In genomic region chr1:223341111-223341510, GRCh38 we compare ENCODE assay signal across 14 cellular contexts. TPM values are rescaled to one million over a fixed set of nuclear protein-coding genes. Genes with fewer than 3 reads are reported as not detected.
DNase-seq lines count a peak whose midpoint lies in the region; ATAC-seq and TF ChIP-seq lines count a peak whose summit lies in the region.
"Had no signal": no experiment of that assay in that cellular context is flagged by ENCODE, and none has a peak within 500 bp of the region (broad histone marks: within the 10 kb centered on the region; RNA-seq: fewer than 3 reads in every experiment).

No MANE protein-coding gene starts in this region.

- no peak overlapping the region for H3K4ac ChIP-seq in H9 (ENCODE audit: low read depth, low read length)

- H3K27ac ChIP-seq in H9 (ENCODE audit: insufficient read length, low read depth, low read length), result no peak overlapping the region

- H3K23me2 ChIP-seq in H9 (ENCODE audit: insufficient read length, low read depth, low read length, poor library complexity, severe bottlenecking), result no peaks in the 10 kb centered on the region

- no peak overlapping the region for H3K4me3 ChIP-seq in epithelial cell of esophagus (ENCODE audit: low read length)

- H3K79me1 ChIP-seq in H9 (ENCODE audit: insufficient read depth, low read depth, low read length, poor library complexity, severe bottlenecking), result no peaks in the 10 kb centered on the region

- no peak overlapping the region for H3T11ph ChIP-seq in H9 (ENCODE audit: low read length)

- TF ChIP-seq CTCF in epithelial cell of esophagus (IDR thresholded peaks at IDR 0.05; ENCODE audit: insufficient read depth, low read depth, low read length, missing control alignments) (no peak), H9 (conservative IDR thresholded peaks at IDR 0.05) (no peak)

- no peak overlapping the region for H2BK20ac ChIP-seq in H9 (ENCODE audit: low read depth, low read length, poor library complexity, severe bottlenecking)

- no peak overlapping the region for H2BK120ac ChIP-seq in H9 (ENCODE audit: low read depth, low read length, poor library complexity, severe bottlenecking)

- DNase-seq in DMS 273 treated with DMSO at 0.1 percent for 48 hours (lab: John Stamatoyannopoulos, UW) (peak; percentile 91), NCI-H460 (ENCODE audit: extremely low read depth, low read depth) (peak; percentile 17), epithelial cell of esophagus (ENCODE audit: low read depth) (peak; percentile 68), medulla oblongata (ENCODE audit: extremely low spot score) (peak; percentile 29), H9 (no peak)
- DNase-seq in activated naive CD4-positive, alpha-beta T cell (lab: John Stamatoyannopoulos, UW), result no peak
- DNase-seq: effector memory CD8-positive, alpha-beta T cell; NCI-H2081 treated with DMSO at 0.1 percent for 48 hours; T-helper 17 cell had no signal

- no CpG with 5 or more reads among the region's 7 CpGs for WGBS in H9 (ENCODE audit: extremely low coverage, insufficient read length, low lambda C conversion rate)

- no peak overlapping the region for H3K27ac Mint-ChIP-seq in H9
- H3K27ac Mint-ChIP-seq: effector memory CD8-positive, alpha-beta T cell; stimulated activated effector memory CD8-positive, alpha-beta T cell treated with anti-CD3 and anti-CD28 coated beads, Interleukin-12 subunit alpha, Interleukin-12 subunit beta, amount 100 ng/mL, for 72 hours; T-helper 17 cell had no signal

- H3K79me2 ChIP-seq in H9 (ENCODE audit: insufficient read depth, low read length), result no peaks in the 10 kb centered on the region

- H4K20me1 ChIP-seq in H9 (ENCODE audit: control insufficient read depth, insufficient read depth, insufficient read length), result no peaks in the 10 kb centered on the region

- no peak overlapping the region for H3K4me2 ChIP-seq in H9 (ENCODE audit: insufficient read depth, insufficient read length, low read length)

- no peak overlapping the region for H3K9ac ChIP-seq in H9 (ENCODE audit: extremely low read depth, insufficient read length, low read length)

- H3K4me3 Mint-ChIP-seq in H9, result no peak overlapping the region
- H3K4me3 Mint-ChIP-seq: effector memory CD8-positive, alpha-beta T cell; stimulated activated effector memory CD8-positive, alpha-beta T cell treated with anti-CD3 and anti-CD28 coated beads, Interleukin-12 subunit alpha, Interleukin-12 subunit beta, amount 100 ng/mL, for 72 hours; T-helper 17 cell had no signal

- H3K27me3 Mint-ChIP-seq in H9 (ENCODE audit: low read depth), result peaks cover 5% of the 10 kb centered on the region
- H3K27me3 Mint-ChIP-seq: T-helper 17 cell had no signal

- no peaks in the 10 kb centered on the region for H3K9me3 ChIP-seq in H9 (ENCODE audit: control insufficient read depth, low read depth, low read length)

- no peak overlapping the region for H3K18ac ChIP-seq in H9 (ENCODE audit: insufficient read length, low read depth, low read length)

- H3K23ac ChIP-seq in H9 (ENCODE audit: insufficient read length, low read depth, low read length), result no peak overlapping the region

- H2BK15ac ChIP-seq in H9 (ENCODE audit: low read depth, low read length), result no peak overlapping the region

- H3K4me1 Mint-ChIP-seq in H9, result peaks cover 11 to 20% of the 10 kb centered on the region in 2 experiments
- H3K4me1 Mint-ChIP-seq: stimulated activated effector memory CD8-positive, alpha-beta T cell treated with anti-CD3 and anti-CD28 coated beads, Interleukin-12 subunit alpha, Interleukin-12 subunit beta, amount 100 ng/mL, for 72 hours had no signal

- H2AFZ ChIP-seq in H9 (ENCODE audit: low read length), result no peak overlapping the region

- H2BK12ac ChIP-seq in H9 (ENCODE audit: insufficient read length, low read depth, low read length), result no peak overlapping the region

- no peaks in the 10 kb centered on the region for H3K4me1 ChIP-seq in H9 (ENCODE audit: insufficient read depth, low read length)

- no peak overlapping the region for H4K91ac ChIP-seq in H9 (ENCODE audit: insufficient read length, low read depth, low read length)

- H2BK5ac ChIP-seq in H9 (ENCODE audit: insufficient read length, low read length), result no peak overlapping the region

- H2AK5ac ChIP-seq in H9 (ENCODE audit: insufficient read length, low read length), result no peak overlapping the region

- H3K36me3 Mint-ChIP-seq in H9 (ENCODE audit: insufficient read depth in 1 of 3, low read depth in 3 of 3), result no peaks in the 10 kb centered on the region; a peak in 1 of 7 replicates
- H3K36me3 Mint-ChIP-seq: stimulated activated effector memory CD8-positive, alpha-beta T cell treated with anti-CD3 and anti-CD28 coated beads, Interleukin-12 subunit alpha, Interleukin-12 subunit beta, amount 100 ng/mL, for 72 hours had no signal

- H4K5ac ChIP-seq in H9 (ENCODE audit: insufficient read length, low read depth, low read length), result no peak overlapping the region

- no peaks in the 10 kb centered on the region for H3K9me3 Mint-ChIP-seq in H9
- H3K9me3 Mint-ChIP-seq: effector memory CD8-positive, alpha-beta T cell; stimulated activated effector memory CD8-positive, alpha-beta T cell treated with anti-CD3 and anti-CD28 coated beads, Interleukin-12 subunit alpha, Interleukin-12 subunit beta, amount 100 ng/mL, for 72 hours had no signal

- H3K27me3 ChIP-seq in H9 (ENCODE audit: insufficient read depth, low read length), result no peaks in the 10 kb centered on the region

- no peak overlapping the region for H3K14ac ChIP-seq in H9 (ENCODE audit: insufficient read depth, low read length)

- ATAC-seq in GM21390 (IDR thresholded peaks at IDR 0.05; ENCODE audit: unreplicated experiment) (no peak), GM21528 (IDR thresholded peaks at IDR 0.05; ENCODE audit: low FRiP score, unreplicated experiment) (no peak)
- ATAC-seq: effector memory CD8-positive, alpha-beta T cell; stimulated activated effector memory CD8-positive, alpha-beta T cell treated with anti-CD3 and anti-CD28 coated beads, Interleukin-12 subunit alpha, Interleukin-12 subunit beta, amount 100 ng/mL, for 72 hours; T-helper 17 cell had no signal

- no peak overlapping the region for H3K56ac ChIP-seq in H9 (ENCODE audit: insufficient read length, low read depth, low read length)

- no peak overlapping the region for H4K8ac ChIP-seq in H9 (replicated peaks; ENCODE audit: insufficient read length, low read depth, low read length)

RNA-seq across cellular contexts. Expression of gene SUSD4, which starts 22.9 kb away (rescaled TPM):
- not detected in 2 replicates for total RNA-seq in NCI-H460 (2014; rRNA removed; shearing (Covaris generic))
- polyA plus RNA-seq in NCI-H460 (2014; cell fraction: nucleus; rRNA removed), result not detected in 2 replicates
- 3.5 and 4.2 TPM in 2 replicates for total RNA-seq in H9 (2021)

RNA-seq across cellular contexts. Expression of gene CCDC185, which starts 52.1 kb away (rescaled TPM):
- not detected in 2 replicates for total RNA-seq in NCI-H460 (2014; rRNA removed; shearing (Covaris generic))
- polyA plus RNA-seq in NCI-H460 (2014; cell fraction: nucleus; rRNA removed), result not detected in 2 replicates
- not detected in 2 replicates for total RNA-seq in H9 (2021)
- total RNA-seq: H1, lower leg skin, T-helper 17 cell had no signal
- polyA plus RNA-seq: H1 had no signal

Comparison
In these comparisons a context has a peak if more than half of its experiments do, and no peak if none do; other contexts are left out.
1. DNase-seq: peak in DMS 273 treated with DMSO at 0.1 percent for 48 hours (single experiment), NCI-H460 (single experiment), epithelial cell of esophagus (single experiment) and medulla oblongata (single experiment); none in H9 (single experiment) and activated naive CD4-positive, alpha-beta T cell (0 of 4).